Comparison of ENCODE assay signal across 8 cellular contexts in genomic region chr11:126304457-126305072, GRCh38. TPM values are rescaled to one million over a fixed set of nuclear protein-coding genes. Genes with fewer than 3 reads are reported as not detected.
DNase-seq lines count a peak whose midpoint lies in the region; ATAC-seq and TF ChIP-seq lines count a peak whose summit lies in the region.

No MANE protein-coding gene starts in this region.

- peak overlapping the region; percentile 73 for H3K4me2 ChIP-seq in OCI-LY1 (ENCODE audit: low read length)

- H3K9ac ChIP-seq in OCI-LY1 (ENCODE audit: low read length), result peak overlapping the region; percentile 90

- peaks cover 27% of the 10 kb centered on the region for H3K4me1 ChIP-seq in OCI-LY1 (ENCODE audit: insufficient read depth, low read length, severe bottlenecking)

- no peaks in the 10 kb centered on the region for H3K9me2 ChIP-seq in OCI-LY1 (ENCODE audit: low read depth, low read length)

- ATAC-seq in stimulated activated naive CD8-positive, alpha-beta T cell treated with anti-CD3 and anti-CD28 coated beads, Interleukin-15, Interleukin-2, amounts not matched to agents 100 U/mL and 50 U/mL, for 24 hours, result no peak
- peak in 1 of 2 donors; percentile 24 for ATAC-seq in naive B cell (ENCODE audit: low read depth in 2 of 2)
- ATAC-seq in HG03196 (IDR thresholded peaks at IDR 0.05; ENCODE audit: unreplicated experiment), result no peak
- ATAC-seq in HG03108 (IDR thresholded peaks at IDR 0.05; ENCODE audit: unreplicated experiment), result no peak

- H3K27me3 Mint-ChIP-seq in stimulated activated naive CD8-positive, alpha-beta T cell treated with anti-CD3 and anti-CD28 coated beads, Interleukin-15, Interleukin-2, amounts not matched to agents 100 ng/mL and 50 ng/mL, for 24 hours, result no peaks in the 10 kb centered on the region
- H3K27me3 Mint-ChIP-seq in naive B cell, result no peaks in the 10 kb centered on the region

- no peaks in the 10 kb centered on the region for H3K9me3 ChIP-seq in OCI-LY1 (ENCODE audit: low read length)

- H2AFZ ChIP-seq in OCI-LY1 (ENCODE audit: low read length), result no peak overlapping the region

- no peak for DNase-seq in stimulated activated naive CD8-positive, alpha-beta T cell treated with anti-CD3 and anti-CD28 coated beads, Interleukin-15, Interleukin-2, amounts not matched to agents 100 U/mL and 50 U/mL, for 24 hours
- peak in 2 of 10 donors; percentile 20 to 40 for DNase-seq in dorsolateral prefrontal cortex
- DNase-seq in naive B cell, result no peak
- DNase-seq in GM03348 (ENCODE audit: low spot score), result no peak

- H4K20me1 ChIP-seq in OCI-LY1 (ENCODE audit: insufficient read depth, low read length), result no peaks in the 10 kb centered on the region

- H3K36me3 ChIP-seq in OCI-LY1 (ENCODE audit: insufficient read depth, low read length), result peaks cover 17% of the 10 kb centered on the region; the same call in 1 of the 2 replicates

- TF ChIP-seq CTCF in OCI-LY1 (IDR thresholded peaks at IDR 0.05; ENCODE audit: low read length) (no peak), dorsolateral prefrontal cortex (IDR thresholded peaks at IDR 0.05 in 54 of 56, conservative IDR thresholded peaks at IDR 0.05 in 2 of 56; ENCODE audit: low read depth in 1 of 56, partially characterized antibody in 56 of 56) (no peak)

- intact Hi-C loops in dorsolateral prefrontal cortex (cut with DNase I), result loop anchor here (2.0 to 10.0 kb wide), 3 partner anchors 52 to 690 kb away; no protein-coding TSS in a partner anchor

- peak overlapping the region; percentile 79 for H3K4me3 ChIP-seq in OCI-LY1 (ENCODE audit: low read depth, low read length, poor library complexity, severe bottlenecking)
- peak overlapping the region; percentile 63 to 94 (median 79) for H3K4me3 ChIP-seq in dorsolateral prefrontal cortex

- H3K9me3 Mint-ChIP-seq in stimulated activated naive CD8-positive, alpha-beta T cell treated with anti-CD3 and anti-CD28 coated beads, Interleukin-15, Interleukin-2, amounts not matched to agents 100 ng/mL and 50 ng/mL, for 24 hours, result no peaks in the 10 kb centered on the region
- no peaks in the 10 kb centered on the region for H3K9me3 Mint-ChIP-seq in naive B cell

- H3K27me3 ChIP-seq in OCI-LY1 (ENCODE audit: insufficient read depth, low read length) (no peaks in the 10 kb centered on the region), dorsolateral prefrontal cortex (no peaks in the 10 kb centered on the region)

- H3K27ac ChIP-seq in OCI-LY1 (ENCODE audit: low read depth, low read length, poor library complexity, severe bottlenecking) (peak overlapping the region; percentile 64), dorsolateral prefrontal cortex (peak overlapping the region; percentile 4 to 98 (median 90))

- peak overlapping the region; percentile 99 for H3K27ac Mint-ChIP-seq in stimulated activated naive CD8-positive, alpha-beta T cell treated with anti-CD3 and anti-CD28 coated beads, Interleukin-15, Interleukin-2, amounts not matched to agents 100 ng/mL and 50 ng/mL, for 24 hours
- H3K27ac Mint-ChIP-seq in naive B cell, result peak overlapping the region; percentile 77 to 99 (median 92)

- peaks cover 25% of the 10 kb centered on the region for H3K36me3 Mint-ChIP-seq in stimulated activated naive CD8-positive, alpha-beta T cell treated with anti-CD3 and anti-CD28 coated beads, Interleukin-15, Interleukin-2, amounts not matched to agents 100 ng/mL and 50 ng/mL, for 24 hours (ENCODE audit: low read depth)
- peaks cover 0 to 8% of the 10 kb centered on the region in 2 donors for H3K36me3 Mint-ChIP-seq in naive B cell

- peak overlapping the region; percentile 97 for H3K4me3 Mint-ChIP-seq in stimulated activated naive CD8-positive, alpha-beta T cell treated with anti-CD3 and anti-CD28 coated beads, Interleukin-15, Interleukin-2, amounts not matched to agents 100 ng/mL and 50 ng/mL, for 24 hours
- H3K4me3 Mint-ChIP-seq in naive B cell, result peak overlapping the region; percentile 92 to 99 (median 99)

- H3F3A ChIP-seq in OCI-LY1 (ENCODE audit: insufficient read depth, low read length), result no peaks in the 10 kb centered on the region

- peaks cover 46% of the 10 kb centered on the region for H3K4me1 Mint-ChIP-seq in stimulated activated naive CD8-positive, alpha-beta T cell treated with anti-CD3 and anti-CD28 coated beads, Interleukin-15, Interleukin-2, amounts not matched to agents 100 ng/mL and 50 ng/mL, for 24 hours (ENCODE audit: low read depth)
- H3K4me1 Mint-ChIP-seq in naive B cell, result peaks cover 20 to 40% (median 40%) of the 10 kb centered on the region in 3 donors

- H3K79me2 ChIP-seq in OCI-LY1 (ENCODE audit: insufficient read depth, low read length), result 0 out of 2 replicates have a peak, but pooled peaks cover 6% of the 10 kb centered on the region

RNA-seq across cellular contexts. Expression of gene DCPS, which starts 0.7 kb away (rescaled TPM):
- 10 to 100 TPM in 85 of 120 experiments, 1 to 10 TPM in 35; 5.5 to 17.5 (median 10.9) TPM for total RNA-seq in dorsolateral prefrontal cortex
- 10 to 100 TPM; 28.4 to 49.1 (median 39.5) TPM for polyA plus RNA-seq in naive B cell (ENCODE audit: low read depth in 6 of 6)

RNA-seq across cellular contexts. Expression of gene TIRAP, which starts 21.7 kb away (rescaled TPM):
- 10 to 100 TPM in 11 of 120 experiments, 1 to 10 TPM in 109; 2.4 to 13.6 (median 7.4) TPM for total RNA-seq in dorsolateral prefrontal cortex
- 10 to 100 TPM in 3 of 6 donors, 1 to 10 TPM in 3; 4.9 to 11.2 (median 9.9) TPM for polyA plus RNA-seq in naive B cell (ENCODE audit: low read depth in 6 of 6)

RNA-seq across cellular contexts. Expression of gene FOXRED1, which starts 35.6 kb away (rescaled TPM):
- total RNA-seq in dorsolateral prefrontal cortex, result 100 to 1,000 TPM in 1 of 120 experiments, 10 to 100 TPM in 119; 46.1 to 103 (median 68.0) TPM
- 10 to 100 TPM; 15.8 to 39.0 (median 19.8) TPM for polyA plus RNA-seq in naive B cell (ENCODE audit: low read depth in 6 of 6)

RNA-seq across cellular contexts. Expression of gene SRPRA, which starts 35.9 kb away (rescaled TPM):
- 10 to 100 TPM; 48.5 to 86.8 (median 67.0) TPM for total RNA-seq in dorsolateral prefrontal cortex
- 100 to 1,000 TPM in 1 of 6 donors, 10 to 100 TPM in 5; 55.5 to 102 (median 80.5) TPM for polyA plus RNA-seq in naive B cell (ENCODE audit: low read depth in 6 of 6)

RNA-seq across cellular contexts. Expression of gene ST3GAL4, which starts 50.9 kb away (rescaled TPM):
- total RNA-seq in dorsolateral prefrontal cortex, result 10 to 100 TPM; 19.8 to 70.4 (median 32.7) TPM
- polyA plus RNA-seq in naive B cell (ENCODE audit: low read depth in 6 of 6), result 1 to 10 TPM in 2 of 6 donors, under 1 TPM in 1, not detected in 3; 0.32 to 1.3 (median 1.2) TPM
